ENCODE assay signal across 13 cellular contexts in genomic region chr1:55823521-55824296, GRCh38.
DNase-seq lines count a peak whose midpoint lies in the region; TF ChIP-seq lines count a peak whose summit lies in the region.
"Had no signal": no experiment of that assay in that cellular context is flagged by ENCODE, and none has a peak within 500 bp of the region (broad histone marks: within the 10 kb centered on the region; RNA-seq: fewer than 3 reads in every experiment).

No MANE protein-coding gene starts in this region.

- H3K4me2 ChIP-seq in mesenchymal stem cell (ENCODE audit: low read length, poor library complexity, severe bottlenecking): no peak overlapping the region

- in situ Hi-C loops in ACHN (cut with HindIII; ENCODE audit: low pct_ligation_motif_present, low pct_unique_long_range_greater_than_20kb, low sequenced_read_pairs): no loop called here

- no peak overlapping the region for H2BK5ac ChIP-seq in mesenchymal stem cell (ENCODE audit: low read depth, low read length, poor library complexity, severe bottlenecking)

- no peak overlapping the region for H3K14ac ChIP-seq in mesenchymal stem cell (ENCODE audit: low read length in 2 of 2)

- H3K23ac ChIP-seq in mesenchymal stem cell (ENCODE audit: low read length in 2 of 2): peak overlapping the region in 1 of 2 experiments; percentile 46

- H3K9me3 ChIP-seq in mesenchymal stem cell (ENCODE audit: control insufficient read depth, low read length): no peaks in the 10 kb centered on the region

- H3K36me3 ChIP-seq in mesenchymal stem cell (ENCODE audit: control insufficient read depth in 1 of 2, insufficient read depth in 2 of 2, low read depth in 1 of 2, low read length in 2 of 2): no peaks in the 10 kb centered on the region

- no peaks in the 10 kb centered on the region for H3K79me1 ChIP-seq in mesenchymal stem cell (replicated peaks; ENCODE audit: low read length, poor library complexity, severe bottlenecking)

- no peak overlapping the region for H2AK5ac ChIP-seq in mesenchymal stem cell (ENCODE audit: low read length, severe bottlenecking)

- no peak overlapping the region for H2AFZ ChIP-seq in mesenchymal stem cell (ENCODE audit: low read depth, low read length)

- H3K18ac ChIP-seq in mesenchymal stem cell (ENCODE audit: low read depth in 1 of 2, low read length in 2 of 2): peak overlapping the region in 1 of 2 experiments; percentile 34

- no peak overlapping the region for H4K8ac ChIP-seq in mesenchymal stem cell (ENCODE audit: low read length)

- H2BK12ac ChIP-seq in mesenchymal stem cell (ENCODE audit: low read length in 2 of 2): peak overlapping the region; percentile 55 to 74

- no peak for TF ChIP-seq CTCF in cardiac fibroblast (IDR thresholded peaks at IDR 0.05; ENCODE audit: low read depth, low read length)

- DNase-seq in COLO668 (lab: John Stamatoyannopoulos, UW; ENCODE audit: unreplicated experiment) (peak; percentile 35), NCI-H446 (lab: John Stamatoyannopoulos, UW) (peak; percentile 5 to 11), cardiac fibroblast (ENCODE audit: low read depth in 2 of 2) (peak; percentile 15 to 54), mesenchymal stem cell (peak; percentile 73), MV-4-11 (lab: John Stamatoyannopoulos, UW) (no peak), ACHN (no peak), Ammon's horn (ENCODE audit: low spot score) (no peak)
- DNase-seq in activated naive CD4-positive, alpha-beta T cell (lab: John Stamatoyannopoulos, UW): no peak
- DNase-seq: activated CD4-positive, alpha-beta memory T cell treated with anti-CD3 and anti-CD28 coated beads, Interleukin-2, amount 10 ng/mL, durations not matched to agents 7 days and 5 days; mesendoderm; NCI-H2029 treated with DMSO at 0.1 percent for 48 hours; T-cell had no signal

- H3K27ac ChIP-seq in mesenchymal stem cell (ENCODE audit: low read length, poor library complexity, severe bottlenecking): no peak overlapping the region
- H3K27ac ChIP-seq: VCaP had no signal

- H2BK120ac ChIP-seq in mesenchymal stem cell (ENCODE audit: low read depth, low read length): no peak overlapping the region

- no peaks in the 10 kb centered on the region for H3K4me1 ChIP-seq in mesenchymal stem cell (ENCODE audit: control insufficient read depth, insufficient read depth, low read depth, low read length)

- 54% methylated on average over 6 of the region's 6 CpGs for WGBS in mesenchymal stem cell

- H3K27me3 ChIP-seq in mesenchymal stem cell (ENCODE audit: control insufficient read depth in 1 of 2, insufficient read depth in 1 of 2, low read length in 2 of 2): no peaks in the 10 kb centered on the region

- H3K4me3 ChIP-seq in cardiac fibroblast (replicated peaks in 1 of 2; ENCODE audit: low read depth in 2 of 2, low read length in 2 of 2): no peak overlapping the region
- no peak overlapping the region for H3K4me3 ChIP-seq in mesenchymal stem cell (ENCODE audit: insufficient read depth in 1 of 2, low read depth in 1 of 2, low read length in 2 of 2)

- H4K91ac ChIP-seq in mesenchymal stem cell (ENCODE audit: low read length): no peak overlapping the region

- H3K9ac ChIP-seq in mesenchymal stem cell (ENCODE audit: low read length): no peak overlapping the region

- no peak overlapping the region for H3K4ac ChIP-seq in mesenchymal stem cell (ENCODE audit: low read depth in 1 of 2, low read length in 2 of 2)

- no peak overlapping the region for H2BK15ac ChIP-seq in mesenchymal stem cell (ENCODE audit: low read depth, poor library complexity, severe bottlenecking)

Comparison
In these comparisons a context has a peak if more than half of its experiments do, and no peak if none do; other contexts are left out.
1. DNase-seq: peak in COLO668 (single experiment), NCI-H446 (2 of 2), cardiac fibroblast (2 of 2) and mesenchymal stem cell (single experiment); none in activated naive CD4-positive, alpha-beta T cell (0 of 4), MV-4-11 (single experiment), ACHN (single experiment) and Ammon's horn (single experiment).